Comparison of ENCODE assay signal across 8 cellular contexts in genomic region chr9:34654317-34655083, GRCh38. TPM values are rescaled to one million over a fixed set of nuclear protein-coding genes. Genes with fewer than 3 reads are reported as not detected.
A peak's percentile ranks its signal among the peaks of the same experiment; 100 is the strongest.
DNase-seq lines count a peak whose midpoint lies in the region; ATAC-seq, FAIRE-seq and TF ChIP-seq lines count a peak whose summit lies in the region.
"Had no signal": no experiment of that assay in that cellular context is flagged by ENCODE, and none has a peak within 500 bp of the region (broad histone marks: within the 10 kb centered on the region; RNA-seq: fewer than 3 reads in every experiment).

No MANE protein-coding gene starts in this region.

- H3K4me3 ChIP-seq in gastroesophageal sphincter = peak overlapping the region in 1 of 2 donors; percentile 53
- H3K4me3 ChIP-seq in subcutaneous abdominal adipose tissue (ENCODE audit: low read depth in 1 of 5, low read length in 5 of 5) = no peak overlapping the region

- no peak for TF ChIP-seq CTCF in gastroesophageal sphincter (IDR thresholded peaks at IDR 0.05)

- peaks cover 0 to 30% of the 10 kb centered on the region in 2 donors for H3K36me3 ChIP-seq in gastroesophageal sphincter
- peaks cover 0 to 17% (median 9%) of the 10 kb centered on the region in 5 donors for H3K36me3 ChIP-seq in subcutaneous abdominal adipose tissue (ENCODE audit: control insufficient read depth in 5 of 5, insufficient read depth in 5 of 5, low read length in 5 of 5)

- TF ChIP-seq EP300 in gastroesophageal sphincter (IDR thresholded peaks at IDR 0.05) = no peak

- peak overlapping the region; percentile 19 to 95 (median 86) for H3K27ac ChIP-seq in gastroesophageal sphincter
- peak overlapping the region; percentile 93 for H3K27ac ChIP-seq in subcutaneous abdominal adipose tissue (ENCODE audit: low read depth, low read length)

- WGBS in gastroesophageal sphincter (ENCODE audit: low coverage in 1 of 2), 2 donors = 0 to 6% methylated on average over 3 of the region's 12 CpGs

- ATAC-seq in gastroesophageal sphincter = peak; percentile 68

- H3K9ac ChIP-seq in subcutaneous abdominal adipose tissue (ENCODE audit: low read length in 5 of 5) = peak overlapping the region in 1 of 5 donors; percentile 22

- H3K9me3 ChIP-seq in gastroesophageal sphincter (no peaks in the 10 kb centered on the region), subcutaneous abdominal adipose tissue (ENCODE audit: control insufficient read depth in 5 of 5, low read length in 5 of 5) (no peaks in the 10 kb centered on the region)

- TF ChIP-seq POLR2A in gastroesophageal sphincter (IDR thresholded peaks at IDR 0.05) = no peak

- DNase-seq in NCI-H524 treated with DMSO at 0.1 percent for 48 hours (lab: John Stamatoyannopoulos, UW) (peak; percentile 34), urothelium cell line (ENCODE audit: low spot score) (no peak), NCI-H748 (lab: John Stamatoyannopoulos, UW; ENCODE audit: unreplicated experiment) (no peak), NCI-H146 (lab: John Stamatoyannopoulos, UW) (no peak)
- DNase-seq: activated T-cell treated with anti-CD3 and anti-CD28 coated beads, Interleukin-2, amount 50 U/mL, for 24 hours; naive B cell had no signal

- H3K4me1 ChIP-seq in gastroesophageal sphincter (peaks cover 0 to 53% (median 46%) of the 10 kb centered on the region in 3 donors), subcutaneous abdominal adipose tissue (ENCODE audit: control insufficient read depth in 5 of 5, insufficient read depth in 5 of 5, low read length in 5 of 5) (peaks cover 19 to 49% (median 44%) of the 10 kb centered on the region in 5 donors)

- H3K27me3 ChIP-seq in gastroesophageal sphincter (no peaks in the 10 kb centered on the region), subcutaneous abdominal adipose tissue (ENCODE audit: control insufficient read depth in 5 of 5, insufficient read depth in 4 of 5, low read length in 5 of 5) (no peaks in the 10 kb centered on the region)

- no peak for FAIRE-seq in urothelium cell line (lab: Jason Lieb, UNC)

RNA-seq across cellular contexts. Expression of gene IL11RA, which starts 2.5 kb away (rescaled TPM):
- total RNA-seq in gastroesophageal sphincter = 10 to 100 TPM; 31.8 to 80.2 (median 39.8) TPM

RNA-seq across cellular contexts. Expression of gene CCL27, which starts 8.0 kb away (rescaled TPM):
- total RNA-seq in gastroesophageal sphincter = not detected

RNA-seq across cellular contexts. Expression of gene GALT, which starts 8.0 kb away (rescaled TPM):
- 10 to 100 TPM; 19.1 to 51.4 (median 25.7) TPM for total RNA-seq in gastroesophageal sphincter

RNA-seq across cellular contexts. Expression of gene SIGMAR1, which starts 16.9 kb away (rescaled TPM):
- total RNA-seq in gastroesophageal sphincter = 100 to 1,000 TPM in 1 of 4 donors, 10 to 100 TPM in 3; 58.2 to 152 (median 87.8) TPM

RNA-seq across cellular contexts. Expression of gene ARID3C, which starts 25.6 kb away (rescaled TPM):
- total RNA-seq in gastroesophageal sphincter = not detected
